In the genomic region with DNA sequence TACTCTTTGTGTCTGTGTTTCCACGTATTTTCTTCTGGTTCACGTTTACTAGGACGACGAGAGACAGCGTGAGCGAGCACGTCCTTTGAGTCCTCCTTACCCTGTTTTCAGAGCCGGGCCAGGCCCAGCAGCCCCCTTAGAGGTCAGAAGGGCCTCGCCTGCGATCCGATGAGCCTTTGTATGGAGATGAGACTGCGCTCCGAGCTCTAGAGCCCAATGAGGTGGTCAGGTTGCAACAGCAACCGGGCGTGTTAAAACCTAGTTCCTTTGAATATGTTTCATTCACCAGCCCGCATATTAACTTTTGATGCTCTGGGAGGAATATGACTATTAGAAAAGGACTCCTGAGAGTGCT, we compare ENCODE assay signal across 8 cellular contexts. TPM values are rescaled to one million over a fixed set of nuclear protein-coding genes. Genes with fewer than 3 reads are reported as not detected.
A peak's percentile ranks its signal among the peaks of the same experiment; 100 is the strongest.
DNase-seq lines count a peak whose midpoint lies in the region; ATAC-seq, FAIRE-seq and TF ChIP-seq lines count a peak whose summit lies in the region.

No MANE protein-coding gene starts in this region.

- BruUV-seq in PC-9 (replicated peaks; lab: Mats Ljungman, UMichigan), result no TSS peak
- BruUV-seq in endothelial cell of umbilical vein (replicated peaks; lab: Mats Ljungman, UMichigan), result TSS peak; percentile 19

- peak overlapping the region; percentile 49 for H3K9ac ChIP-seq in endothelial cell of umbilical vein (replicated peaks; ENCODE audit: extremely low read depth, insufficient read depth, low read length)
- H3K9ac ChIP-seq in neural progenitor cell, result peak overlapping the region; percentile 69

- H3K27ac Mint-ChIP-seq in neural progenitor cell, result peak overlapping the region; percentile 96

- H3K4me2 ChIP-seq in PC-9, result peak overlapping the region; percentile 96
- peak overlapping the region; percentile 70 for H3K4me2 ChIP-seq in endothelial cell of umbilical vein (ENCODE audit: insufficient read depth, low read length)
- H3K4me2 ChIP-seq in neural progenitor cell, result peak overlapping the region; percentile 100

- no peaks in the 10 kb centered on the region; the same call in 1 of the 2 replicates for H4K20me1 ChIP-seq in PC-9 (ENCODE audit: insufficient read depth)
- no peaks in the 10 kb centered on the region for H4K20me1 ChIP-seq in endothelial cell of umbilical vein (replicated peaks; ENCODE audit: control insufficient read depth, extremely low read depth, insufficient read depth, low read length)
- peaks cover 82% of the 10 kb centered on the region for H4K20me1 ChIP-seq in neural progenitor cell (ENCODE audit: low read depth)

- H3K27ac ChIP-seq in PC-9 (peak overlapping the region; percentile 54), endothelial cell of umbilical vein (ENCODE audit: insufficient read depth, low read depth, low read length) (no peak overlapping the region), neural progenitor cell (peak overlapping the region; percentile 62)

- H3K36me3 ChIP-seq in BJ (ENCODE audit: control insufficient read depth, insufficient read depth, low read length) (no peaks in the 10 kb centered on the region; the same call in 1 of the 2 replicates), PC-9 (ENCODE audit: low read depth) (no peaks in the 10 kb centered on the region), endothelial cell of umbilical vein (ENCODE audit: control insufficient read depth in 2 of 2, extremely low read depth in 1 of 2, insufficient read depth in 2 of 2, low read length in 2 of 2) (no peaks in the 10 kb centered on the region), neural progenitor cell (no peaks in the 10 kb centered on the region)

- H3F3A ChIP-seq in PC-9 (ENCODE audit: insufficient read depth, low read depth) (peaks cover 16% of the 10 kb centered on the region), neural progenitor cell (ENCODE audit: low read depth) (peaks cover 21% of the 10 kb centered on the region)

- CTCF ChIA-PET in BJ (lab: Yijun Ruan, JAX) (interaction anchor here (0.8 to 2.8 kb wide), 3 partner anchors 13 to 1189 kb away, joined by 3 to 15 read pairs (median 8); no protein-coding TSS in a partner anchor), PC-9 (lab: Charles Lee) (no interaction called here), endothelial cell of umbilical vein (lab: Charles Lee) (interaction anchor here (0.6 to 3.2 kb wide), 5 partner anchors 14 to 95 kb away, joined by 3 to 28 read pairs (median 3); a partner anchor contains a TSS)

- peak overlapping the region; percentile 98 for H3K4me3 Mint-ChIP-seq in neural progenitor cell

- no peak for DNase-seq in BJ (ENCODE audit: low read depth)
- DNase-seq in PC-9, result peak in 1 of 2 experiments; percentile 13
- no peak for DNase-seq in endothelial cell of umbilical vein (ENCODE audit: low read depth, low spot score)
- peak; percentile 68 for DNase-seq in neural progenitor cell (ENCODE audit: low spot score)
- no peak for DNase-seq in NCI-H2029 (lab: John Stamatoyannopoulos, UW)
- DNase-seq in germinal center (ENCODE audit: low spot score), result no peak

- peaks cover 50% of the 10 kb centered on the region for H3K4me1 Mint-ChIP-seq in neural progenitor cell

- peaks cover 4% of the 10 kb centered on the region for H3K27me3 Mint-ChIP-seq in neural progenitor cell (ENCODE audit: insufficient read depth, low read depth)

- POLR2A ChIA-PET in BJ (lab: Charles Lee) (no interaction called here), PC-9 (lab: Charles Lee; ENCODE audit: unreplicated experiment) (no interaction called here), endothelial cell of umbilical vein (lab: Charles Lee) (interaction anchor here (1.7 kb wide), 1 partner anchor 56 kb away, joined by 3 read pairs; a partner anchor contains a TSS)

- H3K4me1 ChIP-seq in PC-9 (replicated peaks; ENCODE audit: insufficient read depth) (peaks cover 24% of the 10 kb centered on the region), endothelial cell of umbilical vein (ENCODE audit: control insufficient read depth, extremely low read depth, insufficient read depth, low read length) (peaks cover 62% of the 10 kb centered on the region), neural progenitor cell (peaks cover 32% of the 10 kb centered on the region)

- H3K9me2 ChIP-seq in PC-9 (ENCODE audit: insufficient read depth), result no peaks in the 10 kb centered on the region

- H3K9me3 ChIP-seq in PC-9 (ENCODE audit: insufficient read depth, low read depth) (no peaks in the 10 kb centered on the region), endothelial cell of umbilical vein (replicated peaks; ENCODE audit: control insufficient read depth, insufficient read depth, low read length) (no peaks in the 10 kb centered on the region), neural progenitor cell (ENCODE audit: low read depth) (no peaks in the 10 kb centered on the region)

- dilution Hi-C loops in endothelial cell of umbilical vein (cut with MboI; ENCODE audit: extremely low pct_ligation_motif_present, low sequenced_read_pairs), result loop anchor here (5.0 kb wide), 1 partner anchor 35 kb away; no protein-coding TSS in a partner anchor

- peaks cover 73% of the 10 kb centered on the region for H3K79me2 ChIP-seq in PC-9 (ENCODE audit: low read depth)
- peaks cover 24% of the 10 kb centered on the region for H3K79me2 ChIP-seq in endothelial cell of umbilical vein (ENCODE audit: control insufficient read depth, insufficient read depth, low read length)
- H3K79me2 ChIP-seq in neural progenitor cell (ENCODE audit: low read depth), result peaks cover 85% of the 10 kb centered on the region

- FAIRE-seq in endothelial cell of umbilical vein (lab: Jason Lieb, UNC), result no peak

- H3K36me3 Mint-ChIP-seq in neural progenitor cell, result peaks cover 2% of the 10 kb centered on the region

- no peaks in the 10 kb centered on the region for H3K9me1 ChIP-seq in endothelial cell of umbilical vein (replicated peaks; ENCODE audit: control insufficient read depth, extremely low read depth, insufficient read depth, low read length)

- H3K4me3 ChIP-seq in BJ (ENCODE audit: low read depth, low read length), result peak overlapping the region; percentile 91
- peak overlapping the region; percentile 80 for H3K4me3 ChIP-seq in PC-9
- peak overlapping the region; percentile 23 to 78 (median 73) for H3K4me3 ChIP-seq in endothelial cell of umbilical vein (replicated peaks in 1 of 3; ENCODE audit: insufficient read depth in 1 of 3, low read depth in 1 of 3, low read length in 3 of 3)
- peak overlapping the region; percentile 95 for H3K4me3 ChIP-seq in neural progenitor cell

- peak overlapping the region; percentile 78 for H2AFZ ChIP-seq in PC-9
- H2AFZ ChIP-seq in endothelial cell of umbilical vein (ENCODE audit: low read depth, low read length), result peak overlapping the region; percentile 26
- peak overlapping the region; percentile 84 for H2AFZ ChIP-seq in neural progenitor cell (replicated peaks)

- intact Hi-C loops in PC-9 (cut with micrococcal nuclease; ENCODE audit: unreplicated experiment) (loop anchor here (1.0 to 5.0 kb wide), 4 partner anchors 45 to 81 kb away; a partner anchor contains a TSS), endothelial cell of umbilical vein (cut with micrococcal nuclease) (loop anchor here (1.0 to 2.0 kb wide), 2 partner anchors 56 to 205 kb away; a partner anchor contains a TSS)

- no peaks in the 10 kb centered on the region for H3K27me3 ChIP-seq in BJ (ENCODE audit: control insufficient read depth, insufficient read depth, low read length)
- H3K27me3 ChIP-seq in PC-9 (ENCODE audit: insufficient read depth, low read depth), result no peaks in the 10 kb centered on the region
- H3K27me3 ChIP-seq in endothelial cell of umbilical vein (ENCODE audit: control insufficient read depth in 2 of 2, insufficient read depth in 2 of 2, low read length in 2 of 2), result no peaks in the 10 kb centered on the region
- H3K27me3 ChIP-seq in neural progenitor cell, result no peaks in the 10 kb centered on the region

- no peaks in the 10 kb centered on the region for H3K9me3 Mint-ChIP-seq in neural progenitor cell

- ATAC-seq in GM21447 (IDR thresholded peaks at IDR 0.05; ENCODE audit: unreplicated experiment) (peak; percentile 1), GM18502 (IDR thresholded peaks at IDR 0.05; ENCODE audit: poor library complexity, unreplicated experiment) (no peak)

- TF ChIP-seq CTCF in BJ (IDR thresholded peaks at IDR 0.05; ENCODE audit: insufficient read depth, low read depth, low read length) (no peak), PC-9 (conservative IDR thresholded peaks at IDR 0.05) (no peak), endothelial cell of umbilical vein (IDR thresholded peaks at IDR 0.05; ENCODE audit: extremely low read depth in 1 of 2, insufficient read depth in 1 of 2, low read depth in 1 of 2, low read length in 2 of 2) (no peak), neural progenitor cell (IDR thresholded peaks at IDR 0.05) (no peak)

- no peak for TF ChIP-seq POLR2A in endothelial cell of umbilical vein (IDR thresholded peaks at IDR 0.05; ENCODE audit: low read depth, low read length)

TF ChIP-seq in endothelial cell of umbilical vein, 7 proteins besides CTCF, POLR2A, EP300 and RAD21:
- TF ChIP-seq JUN (IDR thresholded peaks at IDR 0.05; ENCODE audit: borderline replicate concordance, insufficient read depth, insufficient read length, low read depth) (no peak), FOS (IDR thresholded peaks at IDR 0.05; ENCODE audit: borderline replicate concordance, insufficient read depth, low read length) (no peak), GATA2 (IDR thresholded peaks at IDR 0.05; ENCODE audit: insufficient read depth, insufficient read length, low read depth, low read length) (no peak), EZH2 (IDR thresholded peaks at IDR 0.05; ENCODE audit: borderline replicate concordance, low read depth, low read length, severe bottlenecking) (no peak), POLR2AphosphoS5 (IDR thresholded peaks at IDR 0.05; ENCODE audit: insufficient read depth, low read depth, low read length) (no peak), MYC (IDR thresholded peaks at IDR 0.05; ENCODE audit: low read depth, low read length) (no peak)
- TF ChIP-seq, protein P1, sequence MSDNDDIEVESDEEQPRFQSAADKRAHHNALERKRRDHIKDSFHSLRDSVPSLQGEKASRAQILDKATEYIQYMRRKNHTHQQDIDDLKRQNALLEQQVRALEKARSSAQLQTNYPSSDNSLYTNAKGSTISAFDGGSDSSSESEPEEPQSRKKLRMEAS (IDR thresholded peaks at IDR 0.05; ENCODE audit: insufficient read depth, insufficient read length), result no peak

RNA-seq across cellular contexts. Expression of a gene that starts 55.6 kb away (rescaled TPM):
- polyA plus RNA-seq in BJ (2011; rRNA removed) (6.1 and 7.3 TPM in 2 replicates), endothelial cell of umbilical vein (5.0 and 5.5 TPM in 2 replicates)
- polyA minus RNA-seq in BJ (2011; rRNA and poly(A)+ RNA removed), result 5.3 and 7.7 TPM in 2 replicates
- total RNA-seq in PC-9 (2021) (9.5 and 9.6 TPM in 2 replicates), endothelial cell of umbilical vein (11.5 and 12.3 TPM in 2 replicates), neural progenitor cell (ENCODE audit: low replicate concordance) (10.6 and 12.6 TPM in 2 replicates)
- 4.9 and 5.4 TPM in 2 replicates for polyA plus RNA-seq in endothelial cell of umbilical vein (2011; cell fraction: cytosol; rRNA removed)
- polyA plus RNA-seq in endothelial cell of umbilical vein (2011; cell fraction: nucleus; rRNA removed), result 4.7 and 5.0 TPM in 2 replicates
- 8.8 and 9.2 TPM in 2 replicates for polyA plus RNA-seq in endothelial cell of umbilical vein (2012)
- polyA minus RNA-seq in endothelial cell of umbilical vein, result 7.7 and 9.0 TPM in 2 replicates
- polyA minus RNA-seq in endothelial cell of umbilical vein (2011; cell fraction: cytosol; rRNA and poly(A)+ RNA removed), result 5.0 TPM
- polyA minus RNA-seq in endothelial cell of umbilical vein (2011; cell fraction: nucleus; rRNA and poly(A)+ RNA removed), result 4.2 and 4.7 TPM in 2 replicates

Comparison
In these comparisons a context has a peak if more than half of its experiments do, and no peak if none do; other contexts are left out.
1. H2AFZ ChIP-seq: peak in every context shown above with its lines; median percentile 84 in neural progenitor cell; 78 in PC-9; 26 in endothelial cell of umbilical vein.